In genomic region chr4:26260571-26260970, GRCh38 we compare ENCODE assay signal across 1 cellular context.
TF ChIP-seq lines count a peak whose summit lies in the region.

No MANE protein-coding gene starts in this region.

TF ChIP-seq in GM23338, 12 proteins besides CTCF, POLR2A, EP300 and RAD21 (continued from another document):
- TF ChIP-seq ZNF462 (CRISPR knock-in tag; IDR thresholded peaks at IDR 0.05), result no peak
TF ChIP-seq in GM23338: peak in this region for 0.
